ENCODE assay signal across 8 cellular contexts in genomic region chr1:149849947-149850360, GRCh38. TPM values are rescaled to one million over a fixed set of nuclear protein-coding genes. Genes with fewer than 3 reads are reported as not detected.
DNase-seq lines count a peak whose midpoint lies in the region; ATAC-seq, FAIRE-seq and TF ChIP-seq lines count a peak whose summit lies in the region.

No MANE protein-coding gene starts in this region.

- no peak for TF ChIP-seq RAD21 in A549 (conservative IDR thresholded peaks at IDR 0.05 in 1 of 2, IDR thresholded peaks at IDR 0.05 in 1 of 2)

- no peak for TF ChIP-seq POLR2A in A549 (IDR thresholded peaks at IDR 0.05; ENCODE audit: low read length)

- no peaks in the 10 kb centered on the region for H3K9me3 ChIP-seq in A549
- no peaks in the 10 kb centered on the region for H3K9me3 ChIP-seq in stomach smooth muscle (ENCODE audit: control insufficient read depth in 2 of 2, low read length in 2 of 2)

- H3K27ac ChIP-seq in A549: peak overlapping the region; percentile 73 to 88
- peak overlapping the region; percentile 13 for H3K27ac ChIP-seq in stomach smooth muscle (ENCODE audit: low read length)

- peak overlapping the region; percentile 87 for H3K4me3 Mint-ChIP-seq in activated naive CD8-positive, alpha-beta T cell treated with anti-CD3 and anti-CD28 coated beads, Interleukin-2, amount 10 ng/mL, durations not matched to agents 7 days and 5 days

- peaks cover 42% of the 10 kb centered on the region for H3K4me1 Mint-ChIP-seq in activated naive CD8-positive, alpha-beta T cell treated with anti-CD3 and anti-CD28 coated beads, Interleukin-2, amount 10 ng/mL, durations not matched to agents 7 days and 5 days

- no peaks in the 10 kb centered on the region for H3K27me3 ChIP-seq in stomach smooth muscle (ENCODE audit: control insufficient read depth in 1 of 2, insufficient read depth in 2 of 2, low read length in 2 of 2)

- peaks cover 43% of the 10 kb centered on the region for H3K4me1 ChIP-seq in A549
- H3K4me1 ChIP-seq in stomach smooth muscle (ENCODE audit: control insufficient read depth, insufficient read depth, low read length): peaks cover 9% of the 10 kb centered on the region

- TF ChIP-seq CTCF in A549 (IDR thresholded peaks at IDR 0.05): no peak

- no peaks in the 10 kb centered on the region for H3K9me3 Mint-ChIP-seq in activated naive CD8-positive, alpha-beta T cell treated with anti-CD3 and anti-CD28 coated beads, Interleukin-2, amount 10 ng/mL, durations not matched to agents 7 days and 5 days

- peaks cover 30% of the 10 kb centered on the region for H3K36me3 Mint-ChIP-seq in activated naive CD8-positive, alpha-beta T cell treated with anti-CD3 and anti-CD28 coated beads, Interleukin-2, amount 10 ng/mL, durations not matched to agents 7 days and 5 days

- FAIRE-seq in A549 (lab: Jason Lieb, UNC): no peak

- CTCF ChIA-PET in A549 (lab: Yijun Ruan, JAX): interaction anchor here (1.6 kb wide), 1 partner anchor 319 kb away, joined by 3 read pairs; no protein-coding TSS in a partner anchor

- H3K9ac ChIP-seq in stomach smooth muscle (ENCODE audit: low read length in 2 of 2): peak overlapping the region; percentile 52 to 55

- no peaks in the 10 kb centered on the region for H3K27me3 Mint-ChIP-seq in activated naive CD8-positive, alpha-beta T cell treated with anti-CD3 and anti-CD28 coated beads, Interleukin-2, amount 10 ng/mL, durations not matched to agents 7 days and 5 days

- ATAC-seq in A549: no peak
- ATAC-seq in activated naive CD8-positive, alpha-beta T cell treated with anti-CD3 and anti-CD28 coated beads, Interleukin-2, amount 10 ng/mL, durations not matched to agents 7 days and 5 days (ENCODE audit: low read depth): no peak
- no peak for ATAC-seq in HG03432 (IDR thresholded peaks at IDR 0.05; ENCODE audit: unreplicated experiment)
- ATAC-seq in GM21825 (IDR thresholded peaks at IDR 0.05; ENCODE audit: unreplicated experiment): no peak

- no peak for TF ChIP-seq EP300 in A549 (IDR thresholded peaks at IDR 0.05)

- H3K4me2 ChIP-seq in A549: peak overlapping the region; percentile 91

- H3K4me3 ChIP-seq in A549 (peak overlapping the region; percentile 60), stomach smooth muscle (ENCODE audit: low read length in 2 of 2) (peak overlapping the region; percentile 59 to 66)

- H3K27ac Mint-ChIP-seq in activated naive CD8-positive, alpha-beta T cell treated with anti-CD3 and anti-CD28 coated beads, Interleukin-2, amount 10 ng/mL, durations not matched to agents 7 days and 5 days: peak overlapping the region; percentile 92

- POLR2A ChIA-PET in A549 (lab: Yijun Ruan, JAX): interaction anchor here (2.4 kb wide), 1 partner anchor 37 kb away, joined by 32 read pairs; a partner anchor contains a TSS
- POLR2A ChIA-PET in activated naive CD8-positive, alpha-beta T cell treated with anti-CD3 and anti-CD28 coated beads, Interleukin-2, amount 10 ng/mL, durations not matched to agents 7 days and 5 days (lab: Charles Lee): interaction anchor here (1.2 to 8.0 kb wide), 2 partner anchors 36 to 337 kb away, joined by 4 to 466 read pairs; a partner anchor contains a TSS

- no peak for DNase-seq in A549 (ENCODE audit: low read depth in 1 of 2, low spot score in 1 of 2)
- peak; percentile 9 for DNase-seq in HK-2 (ENCODE audit: unreplicated experiment)
- DNase-seq in activated naive CD8-positive, alpha-beta T cell treated with anti-CD3 and anti-CD28 coated beads, Interleukin-2, amount 10 ng/mL, durations not matched to agents 7 days and 5 days: no peak
- DNase-seq in iris pigment epithelial cell (ENCODE audit: low read depth): peak; percentile 24
- no peak for DNase-seq in GM03348 (ENCODE audit: low spot score)

- WGBS in A549 (ENCODE audit: missing lambda C conversion rate): 4% methylated on average over 8 of the region's 9 CpGs

- no peaks in the 10 kb centered on the region for H3K36me3 ChIP-seq in stomach smooth muscle (ENCODE audit: control insufficient read depth in 2 of 2, insufficient read depth in 2 of 2, low read length in 2 of 2)

TF ChIP-seq in A549, 52 proteins besides CTCF, POLR2A, EP300 and RAD21:
- TF ChIP-seq CHD4 (IDR thresholded peaks at IDR 0.05; ENCODE audit: borderline replicate concordance) (no peak), FOSB (CRISPR knock-in tag; IDR thresholded peaks at IDR 0.05) (0 out of 2 replicates have a peak, but pooled peaks have one; percentile 51), ZNF302 (CRISPR knock-in tag; IDR thresholded peaks at IDR 0.05) (0 out of 2 replicates have a peak, but pooled peaks have one; percentile 17)

RNA-seq across cellular contexts. Expression of gene BOLA1, which starts 49.4 kb away (rescaled TPM):
- polyA plus RNA-seq in A549 (2011; rRNA removed) (26.7 and 27.5 TPM in 2 replicates), A549 (2017; fragmentation: RNase III; extraction: RNeasy Plus Mini Kit Qiagen cat#74134 plus additional on column Dnase treatment) (22.8 to 25.4 TPM (median 23.7 TPM) in 3 replicates)
- 52.7 and 54.8 TPM in 2 replicates for polyA plus RNA-seq in A549 (2012; cell fraction: cytosol; rRNA removed)
- polyA plus RNA-seq in A549 (2012; cell fraction: nucleus; rRNA removed): 39.5 and 45.1 TPM in 2 replicates
- polyA minus RNA-seq in A549 (2011; rRNA and poly(A)+ RNA removed): 2.6 and 2.8 TPM in 2 replicates
- total RNA-seq in activated naive CD8-positive, alpha-beta T cell treated with anti-CD3 and anti-CD28 coated beads, Interleukin-2, amount 10 ng/mL, durations not matched to agents 7 days and 5 days: 10 to 100 TPM; 23.7 to 25.4 TPM

Comparison
In these comparisons a context has a peak if more than half of its experiments do, and no peak if none do; other contexts are left out.
1. DNase-seq: peak in HK-2 (single experiment) and iris pigment epithelial cell (single experiment); none in A549 (0 of 2), activated naive CD8-positive, alpha-beta T cell treated with anti-CD3 and anti-CD28 coated beads, Interleukin-2, amount 10 ng/mL, durations not matched to agents 7 days and 5 days (single experiment) and GM03348 (single experiment).